In the genomic region with DNA sequence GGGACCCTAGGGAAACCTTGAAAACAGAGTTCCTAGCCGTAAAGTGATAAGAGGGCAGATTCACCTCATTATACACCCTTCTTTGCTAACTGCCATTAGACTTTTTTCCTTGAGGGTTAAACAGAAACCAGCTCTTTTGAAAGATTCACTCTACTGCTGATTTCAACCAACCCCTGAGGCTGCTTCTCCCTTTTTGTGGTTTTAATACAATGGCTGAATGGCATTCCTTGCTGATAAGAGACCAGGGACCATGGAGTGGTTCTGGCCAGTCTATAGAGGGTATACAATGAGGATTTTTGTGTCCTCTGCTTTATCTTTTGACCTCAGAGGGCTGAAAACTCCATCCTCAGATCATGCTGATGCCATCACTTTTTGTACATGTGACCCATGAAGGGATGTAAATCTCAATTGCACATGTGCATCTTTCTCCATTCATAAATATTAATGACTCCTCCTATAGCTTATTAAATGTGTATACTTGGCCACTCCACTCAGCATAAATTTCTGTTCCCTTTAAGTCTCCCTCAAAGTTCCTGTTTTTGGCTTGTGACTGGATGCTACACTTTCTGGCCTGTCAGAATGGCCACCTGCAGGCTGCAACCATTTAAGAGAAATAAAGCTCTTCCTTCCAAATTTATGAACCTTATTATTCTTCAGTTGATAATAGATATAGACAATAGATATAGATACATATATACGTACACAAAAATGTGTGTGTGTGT, we compare ENCODE assay signal across 16 cellular contexts.
A peak's percentile ranks its signal among the peaks of the same experiment; 100 is the strongest.
DNase-seq lines count a peak whose midpoint lies in the region.
"Had no signal": no experiment of that assay in that cellular context is flagged by ENCODE, and none has a peak within 500 bp of the region (broad histone marks: within the 10 kb centered on the region; RNA-seq: fewer than 3 reads in every experiment).

No MANE protein-coding gene starts in this region.

- no peaks in the 10 kb centered on the region for H3K36me3 ChIP-seq in CD8-positive, alpha-beta memory T cell (ENCODE audit: insufficient read depth, low read length)
- H3K36me3 ChIP-seq: SJCRH30 had no signal

- no peak overlapping the region for H3K4me3 ChIP-seq in CD8-positive, alpha-beta memory T cell (ENCODE audit: low read length)
- H3K4me3 ChIP-seq: GM12878, SJCRH30 had no signal

- H3K4me1 Mint-ChIP-seq in CD8-positive, alpha-beta memory T cell: no peaks in the 10 kb centered on the region

- no peaks in the 10 kb centered on the region for H3K4me1 ChIP-seq in CD8-positive, alpha-beta memory T cell (ENCODE audit: insufficient read depth, low read length)
- H3K4me1 ChIP-seq: Caco-2, SJCRH30 had no signal

- no peaks in the 10 kb centered on the region for H3K9me3 ChIP-seq in CD8-positive, alpha-beta memory T cell (ENCODE audit: low read length)
- H3K9me3 ChIP-seq: SJCRH30 had no signal

- peaks cover 0 to 5% (median 0%) of the 10 kb centered on the region in 5 donors for H3K9me3 Mint-ChIP-seq in CD8-positive, alpha-beta memory T cell

- H3K27ac ChIP-seq in CD8-positive, alpha-beta memory T cell (ENCODE audit: low read depth, low read length): no peak overlapping the region
- H3K27ac ChIP-seq: SJCRH30 had no signal

- H3K27me3 Mint-ChIP-seq in CD8-positive, alpha-beta memory T cell: no peaks in the 10 kb centered on the region

- H3K27ac Mint-ChIP-seq in CD8-positive, alpha-beta memory T cell: no peak overlapping the region

- CTCF ChIA-PET in CD8-positive, alpha-beta memory T cell (lab: Charles Lee): no interaction called here

- POLR2A ChIA-PET in CD8-positive, alpha-beta memory T cell (lab: Charles Lee): no interaction called here

- DNase-seq in GF-D8 (lab: John Stamatoyannopoulos, UW) (peak; percentile 43), NOMO-1 (lab: John Stamatoyannopoulos, UW; ENCODE audit: unreplicated experiment in 2 of 2) (peak; percentile 75 to 76), foreskin melanocyte (peak; percentile 60), pons (ENCODE audit: low spot score) (peak; percentile 28), germinal center (ENCODE audit: low spot score) (no peak)
- no peak for DNase-seq in CD8-positive, alpha-beta memory T cell
- no peak for DNase-seq in stimulated activated CD4-positive, alpha-beta T cell treated with anti-CD3 and anti-CD28 coated beads, Interleukin-1b, Interleukin-23, amount 100 ng/mL, for 48 hours
- DNase-seq: C1 segment of cervical spinal cord, Caco-2, HCEC 1CT, NCI-H1092 treated with DMSO at 0.1 percent for 48 hours, NCI-H1694 treated with DMSO at 0.1 percent for 48 hours, NCI-H69, SJCRH30, T-helper 1 cell had no signal

- no peaks in the 10 kb centered on the region for H3K27me3 ChIP-seq in CD8-positive, alpha-beta memory T cell (ENCODE audit: insufficient read depth, low read length, poor library complexity, severe bottlenecking)
- H3K27me3 ChIP-seq: SJCRH30 had no signal

- no peak overlapping the region for H3K4me3 Mint-ChIP-seq in CD8-positive, alpha-beta memory T cell

- H3K36me3 Mint-ChIP-seq in CD8-positive, alpha-beta memory T cell: no peaks in the 10 kb centered on the region

Comparison
In these comparisons a context has a peak if more than half of its experiments do, and no peak if none do; other contexts are left out.
1. DNase-seq: peak in GF-D8 (single experiment), NOMO-1 (2 of 2), foreskin melanocyte (single experiment) and pons (single experiment); none in germinal center (single experiment), CD8-positive, alpha-beta memory T cell (0 of 5) and stimulated activated CD4-positive, alpha-beta T cell treated with anti-CD3 and anti-CD28 coated beads, Interleukin-1b, Interleukin-23, amount 100 ng/mL, for 48 hours (single experiment).